7 cellular contexts compared by ENCODE assay signal in genomic region chr10:7069706-7070105, GRCh38.
"Had no signal": no experiment of that assay in that cellular context is flagged by ENCODE, and none has a peak within 500 bp of the region (broad histone marks: within the 10 kb centered on the region; RNA-seq: fewer than 3 reads in every experiment).

No MANE protein-coding gene starts in this region.

- ATAC-seq: HepG2, K562 had no signal

- DNase-seq: IMR-90, KBM-7, KG1 had no signal

- H3K4me2 ChIP-seq: KMS-11 had no signal

- H3K27ac ChIP-seq: HL-60, KMS-11 had no signal

- H3K4me3 ChIP-seq: K562 had no signal

- H3K9ac ChIP-seq: KMS-11 had no signal
